Comparison of ENCODE assay signal across 8 cellular contexts in the genomic region with DNA sequence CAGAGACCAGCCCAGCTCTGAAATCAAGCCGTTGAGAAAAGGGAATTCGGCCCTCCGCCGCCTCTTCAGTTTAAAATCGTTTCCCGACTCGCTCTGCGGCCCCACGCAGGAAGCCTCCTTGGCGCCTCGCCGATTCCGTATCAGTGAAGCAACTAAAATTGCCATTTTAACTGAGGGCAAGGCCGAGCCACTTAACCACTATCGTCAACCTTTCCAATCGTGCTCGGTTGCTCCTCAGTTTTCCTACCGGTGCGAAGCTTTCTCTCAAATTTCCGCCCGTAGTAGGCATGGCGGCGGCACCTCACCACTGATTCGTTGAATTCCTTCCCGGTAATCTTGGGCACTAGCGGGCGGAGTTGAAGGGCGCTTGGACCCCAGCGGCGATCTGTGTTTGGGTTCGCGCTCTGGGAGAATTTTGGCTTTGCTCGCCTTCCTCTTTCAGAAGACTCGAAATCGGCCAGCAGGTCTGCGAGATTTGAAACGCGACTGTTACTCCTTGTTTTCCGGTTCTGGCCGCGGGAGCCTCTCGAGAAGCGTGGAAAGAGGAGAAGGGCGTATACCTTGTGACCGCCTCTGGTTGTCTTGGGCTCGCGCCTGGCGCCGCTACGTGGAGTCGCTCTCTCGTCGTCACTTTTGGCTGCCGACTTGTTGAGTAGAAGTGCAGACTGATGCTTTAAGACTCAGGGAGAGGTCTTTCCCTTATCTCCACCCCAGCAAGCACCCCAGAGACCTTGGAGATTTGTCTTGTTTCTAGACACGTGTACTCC. TPM values are rescaled to one million over a fixed set of nuclear protein-coding genes. Genes with fewer than 3 reads are reported as not detected.
DNase-seq lines count a peak whose midpoint lies in the region; ATAC-seq, FAIRE-seq and TF ChIP-seq lines count a peak whose summit lies in the region.

A gene with protein sequence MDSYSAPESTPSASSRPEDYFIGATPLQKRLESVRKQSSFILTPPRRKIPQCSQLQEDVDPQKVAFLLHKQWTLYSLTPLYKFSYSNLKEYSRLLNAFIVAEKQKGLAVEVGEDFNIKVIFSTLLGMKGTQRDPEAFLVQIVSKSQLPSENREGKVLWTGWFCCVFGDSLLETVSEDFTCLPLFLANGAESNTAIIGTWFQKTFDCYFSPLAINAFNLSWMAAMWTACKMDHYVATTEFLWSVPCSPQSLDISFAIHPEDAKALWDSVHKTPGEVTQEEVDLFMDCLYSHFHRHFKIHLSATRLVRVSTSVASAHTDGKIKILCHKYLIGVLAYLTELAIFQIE (minus strand): TSS at position 569 of the 767 bp plus-strand sequence. CDS start 13,584 bp downstream, outside the sequence.
A gene with protein sequence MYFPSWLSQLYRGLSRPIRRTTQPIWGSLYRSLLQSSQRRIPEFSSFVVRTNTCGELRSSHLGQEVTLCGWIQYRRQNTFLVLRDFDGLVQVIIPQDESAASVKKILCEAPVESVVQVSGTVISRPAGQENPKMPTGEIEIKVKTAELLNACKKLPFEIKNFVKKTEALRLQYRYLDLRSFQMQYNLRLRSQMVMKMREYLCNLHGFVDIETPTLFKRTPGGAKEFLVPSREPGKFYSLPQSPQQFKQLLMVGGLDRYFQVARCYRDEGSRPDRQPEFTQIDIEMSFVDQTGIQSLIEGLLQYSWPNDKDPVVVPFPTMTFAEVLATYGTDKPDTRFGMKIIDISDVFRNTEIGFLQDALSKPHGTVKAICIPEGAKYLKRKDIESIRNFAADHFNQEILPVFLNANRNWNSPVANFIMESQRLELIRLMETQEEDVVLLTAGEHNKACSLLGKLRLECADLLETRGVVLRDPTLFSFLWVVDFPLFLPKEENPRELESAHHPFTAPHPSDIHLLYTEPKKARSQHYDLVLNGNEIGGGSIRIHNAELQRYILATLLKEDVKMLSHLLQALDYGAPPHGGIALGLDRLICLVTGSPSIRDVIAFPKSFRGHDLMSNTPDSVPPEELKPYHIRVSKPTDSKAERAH (plus strand): TSS at position 359 of the 767 bp plus-strand sequence. CDS start 557 bp downstream, outside the sequence.

- peak; percentile 13 for TF ChIP-seq POLR2A in prostate gland (IDR thresholded peaks at IDR 0.05)

- H3K4me1 ChIP-seq in left ventricle myocardium inferior, result peaks cover 30% of the 10 kb centered on the region
- no peaks in the 10 kb centered on the region for H3K4me1 ChIP-seq in prostate gland (replicated peaks)

- H3K27ac ChIP-seq in angular gyrus (ENCODE audit: low read depth, low read length) (peak within 1 kb of the TSS; percentile 81), left ventricle myocardium inferior (replicated peaks) (peak within 1 kb of the TSS; percentile 97), prostate gland (peak within 1 kb of the TSS; percentile 87 to 91)

- H3K36me3 ChIP-seq in left ventricle myocardium inferior (no peaks in the 10 kb centered on the region), prostate gland (no peaks in the 10 kb centered on the region)

- DNase-seq in NCI-H187 (lab: John Stamatoyannopoulos, UW) (peak; percentile 99), T-helper 2 cell (peak; percentile 60 to 99 (median 85)), left ventricle myocardium inferior (peak; percentile 96), prostate gland (ENCODE audit: low spot score) (peak; percentile 96), urothelium cell line (ENCODE audit: low spot score) (peak; percentile 88)

- H3K4me3 ChIP-seq in left ventricle myocardium inferior (peak within 1 kb of the TSS; percentile 91), prostate gland (peak within 1 kb of the TSS; percentile 55 to 62)

- TF ChIP-seq CTCF in left ventricle myocardium inferior (IDR thresholded peaks at IDR 0.05; ENCODE audit: borderline replicate concordance), result no peak
- TF ChIP-seq CTCF in prostate gland (IDR thresholded peaks at IDR 0.05), result no peak

- H3K27me3 ChIP-seq in left ventricle myocardium inferior (ENCODE audit: low read depth) (no peaks in the 10 kb centered on the region), prostate gland (replicated peaks; ENCODE audit: insufficient read depth) (no peaks in the 10 kb centered on the region)

- intact Hi-C loops in left ventricle myocardium inferior (cut with micrococcal nuclease), result loop anchor here (10.0 kb wide), 1 partner anchor 1080 kb away; no protein-coding TSS in a partner anchor
- intact Hi-C loops in prostate gland (cut with DNase I), result loop anchor here (2.0 to 10.0 kb wide), 3 partner anchors 348 to 1080 kb away; a partner anchor contains a TSS

- H3K9me3 ChIP-seq in left ventricle myocardium inferior (replicated peaks), result no peaks in the 10 kb centered on the region
- no peaks in the 10 kb centered on the region for H3K9me3 ChIP-seq in prostate gland

- FAIRE-seq in urothelium cell line (lab: Jason Lieb, UNC), result peak; percentile 20

- ATAC-seq in GM18498 (IDR thresholded peaks at IDR 0.05; ENCODE audit: unreplicated experiment) (peak; percentile 83), HG02938 (IDR thresholded peaks at IDR 0.05; ENCODE audit: unreplicated experiment) (peak; percentile 84)

- WGBS in prostate gland, result under 1% methylated on average over 55 of the region's 55 CpGs

RNA-seq across cellular contexts. Expression of the first gene that starts in this region (rescaled TPM):
- total RNA-seq in left ventricle myocardium inferior (4.2 TPM), prostate gland (1 to 10 TPM; 5.7 to 9.4 TPM)

RNA-seq across cellular contexts. Expression of the second gene that starts in this region (rescaled TPM):
- 15.1 TPM for total RNA-seq in left ventricle myocardium inferior
- total RNA-seq in prostate gland, result 10 to 100 TPM; 11.3 to 18.1 TPM

Comparison
In these comparisons a context has a peak if more than half of its experiments do, and no peak if none do; other contexts are left out.
1. Peak in every context shown above with its lines: DNase-seq, ATAC-seq, H3K4me3 ChIP-seq and H3K27ac ChIP-seq.